ENCODE assay signal across 9 cellular contexts in genomic region chr19:49878744-49879070, GRCh38. TPM values are rescaled to one million over a fixed set of nuclear protein-coding genes. Genes with fewer than 3 reads are reported as not detected.
DNase-seq lines count a peak whose midpoint lies in the region; ATAC-seq and TF ChIP-seq lines count a peak whose summit lies in the region.
"Had no signal": no experiment of that assay in that cellular context is flagged by ENCODE, and none has a peak within 500 bp of the region (broad histone marks: within the 10 kb centered on the region; RNA-seq: fewer than 3 reads in every experiment).

No MANE protein-coding gene starts in this region.

- POLR2A ChIA-PET in SK-N-SH (lab: Yijun Ruan, JAX): interaction anchor here (3.5 kb wide), 1 partner anchor 11 kb away, joined by 22 read pairs; the partner anchor contains the start of gene PNKP

- peaks cover 7 to 23% of the 10 kb centered on the region in 2 experiments; a peak in 3 of 4 replicates for H3K4me1 ChIP-seq in SK-N-SH (ENCODE audit: control insufficient read depth in 1 of 2, insufficient read depth in 2 of 2, low read depth in 1 of 2, low read length in 1 of 2)

- no peaks in the 10 kb centered on the region for H3K27me3 ChIP-seq in SK-N-SH (ENCODE audit: insufficient read depth)

- peaks cover 45% of the 10 kb centered on the region for H3K79me2 ChIP-seq in SK-N-SH (ENCODE audit: insufficient read depth)

- H2AFZ ChIP-seq in SK-N-SH (ENCODE audit: low read depth): no peak overlapping the region

- H3K4me1 Mint-ChIP-seq in activated T-helper 1 cell treated with anti-CD3 and anti-CD28 coated beads, Interleukin-12 subunit alpha, Interleukin-12 subunit beta, Interleukin-2, Interleukin-4 antibody, amounts not matched to agents 30 ng/mL and 10 ng/mL and 1 ng/mL, durations not matched to agents 14 hours and 24 hours and 36 hours (ENCODE audit: low read depth): peaks cover 30% of the 10 kb centered on the region

- peak overlapping the region; percentile 97 for H3K4me2 ChIP-seq in SK-N-SH

- no peak for TF ChIP-seq RAD21 in SK-N-SH (IDR thresholded peaks at IDR 0.05; ENCODE audit: low read length)

- TF ChIP-seq CTCF in SK-N-SH (IDR thresholded peaks at IDR 0.05): no peak

- H3K36me3 ChIP-seq in SK-N-SH (replicated peaks in 1 of 2; ENCODE audit: control insufficient read depth in 1 of 2, insufficient read depth in 2 of 2, low read length in 1 of 2): peaks cover 43 to 51% of the 10 kb centered on the region in 2 experiments

- H3K9me3 Mint-ChIP-seq in activated T-helper 1 cell treated with anti-CD3 and anti-CD28 coated beads, Interleukin-12 subunit alpha, Interleukin-12 subunit beta, Interleukin-2, Interleukin-4 antibody, amounts not matched to agents 30 ng/mL and 10 ng/mL and 1 ng/mL, durations not matched to agents 14 hours and 24 hours and 36 hours: no peaks in the 10 kb centered on the region

- H3K4me3 ChIP-seq in SK-N-SH (ENCODE audit: low read depth in 2 of 2, low read length in 1 of 2) (peak overlapping the region; percentile 98 to 99; a peak in 3 of 4 replicates), iPS-11a (ENCODE audit: low read depth, low read length) (peak overlapping the region; percentile 98)

- peaks cover 36% of the 10 kb centered on the region for H3K36me3 Mint-ChIP-seq in activated T-helper 1 cell treated with anti-CD3 and anti-CD28 coated beads, Interleukin-12 subunit alpha, Interleukin-12 subunit beta, Interleukin-2, Interleukin-4 antibody, amounts not matched to agents 30 ng/mL and 10 ng/mL and 1 ng/mL, durations not matched to agents 14 hours and 24 hours and 36 hours (ENCODE audit: low read depth)

- DNase-seq in SK-N-SH: no peak
- no peak for DNase-seq in activated T-helper 1 cell treated with anti-CD3 and anti-CD28 coated beads, Interleukin-12 subunit alpha, Interleukin-12 subunit beta, Interleukin-2, Interleukin-4 antibody, amounts not matched to agents 30 ng/mL and 10 ng/mL and 1 ng/mL, durations not matched to agents 14 hours and 24 hours and 36 hours (ENCODE audit: low spot score)
- DNase-seq in substantia nigra (lab: John Stamatoyannopoulos, UW): no peak
- no peak for DNase-seq in CD1c-positive myeloid dendritic cell (ENCODE audit: extremely low spot score)
- no peak for DNase-seq in stimulated activated CD4-positive, alpha-beta T cell treated with anti-CD3 and anti-CD28 coated beads, Interleukin-4, amount 100 ng/mL, for 24 hours

- H3F3A ChIP-seq in SK-N-SH (replicated peaks; ENCODE audit: insufficient read depth): no peaks in the 10 kb centered on the region

- no peaks in the 10 kb centered on the region for H4K20me1 ChIP-seq in SK-N-SH (ENCODE audit: insufficient read depth)

- CTCF ChIA-PET in SK-N-SH (lab: Yijun Ruan, JAX): interaction anchor here (1.0 to 1.1 kb wide), 2 partner anchors 10 to 11 kb away, joined by 3 to 5 read pairs; no protein-coding TSS in a partner anchor

- WGBS in SK-N-SH (ENCODE audit: low lambda C conversion rate): 73% methylated on average over 9 of the region's 9 CpGs

- H3K4me3 Mint-ChIP-seq in activated T-helper 1 cell treated with anti-CD3 and anti-CD28 coated beads, Interleukin-12 subunit alpha, Interleukin-12 subunit beta, Interleukin-2, Interleukin-4 antibody, amounts not matched to agents 30 ng/mL and 10 ng/mL and 1 ng/mL, durations not matched to agents 14 hours and 24 hours and 36 hours: no peak overlapping the region

- no peaks in the 10 kb centered on the region for H3K9me2 ChIP-seq in SK-N-SH

- H3K27ac ChIP-seq in SK-N-SH (ENCODE audit: low read depth in 2 of 2, low read length in 1 of 2) (peak overlapping the region in 1 of 2 experiments; percentile 96; a peak in 2 of 4 replicates), substantia nigra (ENCODE audit: low read depth, low read length, poor library complexity, severe bottlenecking) (peak overlapping the region; percentile 99)

- H3K9me3 ChIP-seq in SK-N-SH: no peaks in the 10 kb centered on the region

- TF ChIP-seq EP300 in SK-N-SH (IDR thresholded peaks at IDR 0.05; ENCODE audit: borderline replicate concordance in 1 of 2, low read depth in 1 of 2, low read length in 1 of 2): no peak

- H3K27me3 Mint-ChIP-seq in activated T-helper 1 cell treated with anti-CD3 and anti-CD28 coated beads, Interleukin-12 subunit alpha, Interleukin-12 subunit beta, Interleukin-2, Interleukin-4 antibody, amounts not matched to agents 30 ng/mL and 10 ng/mL and 1 ng/mL, durations not matched to agents 14 hours and 24 hours and 36 hours (ENCODE audit: insufficient read depth): no peaks in the 10 kb centered on the region

- peak overlapping the region; percentile 38 for H3K27ac Mint-ChIP-seq in activated T-helper 1 cell treated with anti-CD3 and anti-CD28 coated beads, Interleukin-12 subunit alpha, Interleukin-12 subunit beta, Interleukin-2, Interleukin-4 antibody, amounts not matched to agents 30 ng/mL and 10 ng/mL and 1 ng/mL, durations not matched to agents 14 hours and 24 hours and 36 hours

- peak overlapping the region; percentile 97 for H3K9ac ChIP-seq in SK-N-SH

- intact Hi-C loops in activated T-helper 1 cell treated with anti-CD3 and anti-CD28 coated beads, Interleukin-12 subunit alpha, Interleukin-12 subunit beta, Interleukin-2, Interleukin-4 antibody, amounts not matched to agents 30 ng/mL and 10 ng/mL and 1 ng/mL, durations not matched to agents 14 hours and 24 hours and 36 hours (cut with micrococcal nuclease): loop anchor here (5.0 kb wide), 1 partner anchor 104 kb away; no protein-coding TSS in a partner anchor

- no peak for ATAC-seq in SK-N-SH treated with all-trans-retinoic acid at 6 μM for 48 hours
- ATAC-seq in GM21381 (IDR thresholded peaks at IDR 0.05; ENCODE audit: unreplicated experiment): no peak

TF ChIP-seq in SK-N-SH, 30 proteins besides CTCF, POLR2A, EP300 and RAD21 (continues in another document):
- TF ChIP-seq USF2 (IDR thresholded peaks at IDR 0.05; ENCODE audit: borderline replicate concordance, low read depth, low read length) (no peak), JUND (IDR thresholded peaks at IDR 0.05) (no peak), GATA2 (CRISPR knock-in tag; IDR thresholded peaks at IDR 0.05) (no peak), NFIC (IDR thresholded peaks at IDR 0.05; ENCODE audit: borderline replicate concordance) (no peak), RXRA (IDR thresholded peaks at IDR 0.05; ENCODE audit: borderline replicate concordance, low read depth) (no peak), TEAD4 (IDR thresholded peaks at IDR 0.05; ENCODE audit: borderline replicate concordance, insufficient read depth) (no peak)

TF ChIP-seq in SK-N-SH treated with all-trans-retinoic acid at 6 μM for 48 hours, 23 proteins besides CTCF, POLR2A, EP300 and RAD21 (continues in another document):
- no peak for TF ChIP-seq ZNF565 (CRISPR knock-in tag; conservative IDR thresholded peaks at IDR 0.05; ENCODE audit: low read depth)
- TF ChIP-seq ESRRG (CRISPR knock-in tag; IDR thresholded peaks at IDR 0.05): no peak
- no peak for TF ChIP-seq POU6F1 (CRISPR knock-in tag; IDR thresholded peaks at IDR 0.05; ENCODE audit: borderline replicate concordance, low read depth)

RNA-seq across cellular contexts. Expression of gene TBC1D17, which starts 1.2 kb away (rescaled TPM):
- 27.3 and 28.3 TPM in 2 replicates for polyA plus RNA-seq in SK-N-SH (2012; rRNA removed)
- 14.9 and 22.0 TPM in 2 replicates for polyA plus RNA-seq in SK-N-SH (2012; cell fraction: cytosol; rRNA removed)
- polyA plus RNA-seq in SK-N-SH (2012; cell fraction: nucleus; rRNA removed): 76.2 and 78.9 TPM in 2 replicates
- total RNA-seq in activated T-helper 1 cell treated with anti-CD3 and anti-CD28 coated beads, Interleukin-12 subunit alpha, Interleukin-12 subunit beta, Interleukin-2, Interleukin-4 antibody, amounts not matched to agents 30 ng/mL and 10 ng/mL and 1 ng/mL, durations not matched to agents 14 hours and 24 hours and 36 hours: 38.7 and 41.8 TPM in 2 replicates

RNA-seq across cellular contexts. Expression of gene AKT1S1, which starts 1.6 kb away (rescaled TPM):
- 56.7 and 63.7 TPM in 2 replicates for polyA plus RNA-seq in SK-N-SH (2012; rRNA removed)
- polyA plus RNA-seq in SK-N-SH (2012; cell fraction: cytosol; rRNA removed): 37.5 and 51.2 TPM in 2 replicates
- polyA plus RNA-seq in SK-N-SH (2012; cell fraction: nucleus; rRNA removed): 87.9 and 96.3 TPM in 2 replicates
- 32.1 and 32.2 TPM in 2 replicates for total RNA-seq in activated T-helper 1 cell treated with anti-CD3 and anti-CD28 coated beads, Interleukin-12 subunit alpha, Interleukin-12 subunit beta, Interleukin-2, Interleukin-4 antibody, amounts not matched to agents 30 ng/mL and 10 ng/mL and 1 ng/mL, durations not matched to agents 14 hours and 24 hours and 36 hours

RNA-seq across cellular contexts. Expression of gene PNKP, which starts 11.3 kb away (rescaled TPM):
- 45.5 and 52.0 TPM in 2 replicates for polyA plus RNA-seq in SK-N-SH (2012; rRNA removed)
- 8.6 and 13.1 TPM in 2 replicates for polyA plus RNA-seq in SK-N-SH (2012; cell fraction: cytosol; rRNA removed)
- 317 and 404 TPM in 2 replicates for polyA plus RNA-seq in SK-N-SH (2012; cell fraction: nucleus; rRNA removed)
- total RNA-seq in activated T-helper 1 cell treated with anti-CD3 and anti-CD28 coated beads, Interleukin-12 subunit alpha, Interleukin-12 subunit beta, Interleukin-2, Interleukin-4 antibody, amounts not matched to agents 30 ng/mL and 10 ng/mL and 1 ng/mL, durations not matched to agents 14 hours and 24 hours and 36 hours: 138 and 141 TPM in 2 replicates

RNA-seq across cellular contexts. Expression of gene IL4I1, which starts 18.0 kb away (rescaled TPM):
- 0.35 and 0.50 TPM in 2 replicates for polyA plus RNA-seq in SK-N-SH (2012; rRNA removed)
- polyA plus RNA-seq in SK-N-SH (2012; cell fraction: cytosol; rRNA removed): 0.27 and 0.31 TPM in 2 replicates
- 0.76 and 0.97 TPM in 2 replicates for polyA plus RNA-seq in SK-N-SH (2012; cell fraction: nucleus; rRNA removed)
- total RNA-seq in activated T-helper 1 cell treated with anti-CD3 and anti-CD28 coated beads, Interleukin-12 subunit alpha, Interleukin-12 subunit beta, Interleukin-2, Interleukin-4 antibody, amounts not matched to agents 30 ng/mL and 10 ng/mL and 1 ng/mL, durations not matched to agents 14 hours and 24 hours and 36 hours: 50.0 and 51.5 TPM in 2 replicates
- total RNA-seq: NCI-H460 had no signal

RNA-seq across cellular contexts. Expression of gene PTOV1, which starts 27.7 kb away (rescaled TPM):
- 56.1 and 95.0 TPM in 2 replicates for polyA plus RNA-seq in SK-N-SH (2012; rRNA removed)
- polyA plus RNA-seq in SK-N-SH (2012; cell fraction: cytosol; rRNA removed): 32.2 and 57.7 TPM in 2 replicates
- polyA plus RNA-seq in SK-N-SH (2012; cell fraction: nucleus; rRNA removed): 272 and 289 TPM in 2 replicates
- 107 and 113 TPM in 2 replicates for total RNA-seq in activated T-helper 1 cell treated with anti-CD3 and anti-CD28 coated beads, Interleukin-12 subunit alpha, Interleukin-12 subunit beta, Interleukin-2, Interleukin-4 antibody, amounts not matched to agents 30 ng/mL and 10 ng/mL and 1 ng/mL, durations not matched to agents 14 hours and 24 hours and 36 hours
